In the genomic region with DNA sequence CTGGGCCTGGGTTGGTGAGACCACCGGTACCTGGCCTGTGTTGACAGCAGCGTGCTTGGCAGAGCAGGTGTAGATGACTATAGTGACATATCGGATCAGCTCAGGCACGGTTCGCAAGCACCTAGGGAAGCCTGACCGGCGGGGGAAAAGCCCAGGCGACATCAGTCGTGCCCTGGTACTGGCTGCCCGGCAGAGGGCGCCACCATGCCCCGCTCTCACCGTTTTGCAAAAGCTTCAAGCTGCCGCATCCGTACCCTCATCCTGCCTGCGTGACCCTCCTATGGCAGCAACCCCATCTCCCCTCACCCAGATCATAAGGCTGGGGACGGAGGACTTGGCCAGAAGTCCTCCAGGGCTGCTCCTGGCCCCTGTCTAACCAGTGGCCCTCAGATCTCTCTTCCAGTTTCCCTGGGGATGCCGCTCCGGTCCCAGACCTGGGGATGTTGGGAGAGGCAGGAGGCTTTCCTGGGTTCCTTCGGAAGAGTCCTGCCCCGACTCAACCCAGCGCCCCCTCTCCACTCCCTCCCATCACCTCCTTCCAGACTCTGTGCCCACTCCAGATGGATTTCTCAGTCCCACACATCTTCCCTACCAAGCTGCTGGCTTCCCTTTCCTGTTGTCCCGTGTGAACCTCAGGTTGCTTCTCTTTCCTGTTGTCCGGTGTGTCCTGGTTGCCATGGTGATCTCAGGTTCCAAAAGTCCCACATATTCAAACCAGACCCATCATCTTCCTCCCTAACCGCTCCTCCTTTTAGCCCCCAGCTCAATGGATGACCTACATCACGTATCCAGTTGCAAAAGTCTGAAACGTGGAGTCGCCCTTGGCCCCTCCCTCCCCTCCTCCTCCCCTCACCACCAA, we compare ENCODE assay signal across 1 cellular context.
A peak's percentile ranks its signal among the peaks of the same experiment; 100 is the strongest.
TF ChIP-seq lines count a peak whose summit lies in the region.

No MANE protein-coding gene starts in this region.

TF ChIP-seq in K562, 482 proteins besides CTCF, POLR2A, EP300 and RAD21 (continues in another document):
- no peak for TF ChIP-seq ZNF507 (tag; conservative IDR thresholded peaks at IDR 0.05)
- TF ChIP-seq HLTF (IDR thresholded peaks at IDR 0.05), result no peak
- TF ChIP-seq RFX1 (IDR thresholded peaks at IDR 0.05), result peak; percentile 69
- peak; percentile 82 for TF ChIP-seq CREM (IDR thresholded peaks at IDR 0.05; ENCODE audit: low read depth)
- no peak for TF ChIP-seq HNRNPK (IDR thresholded peaks at IDR 0.05; ENCODE audit: low read depth, low read length, poor library complexity, severe bottlenecking)
- TF ChIP-seq C11orf30 (IDR thresholded peaks at IDR 0.05; ENCODE audit: low read depth), result no peak
- TF ChIP-seq, protein P1, sequence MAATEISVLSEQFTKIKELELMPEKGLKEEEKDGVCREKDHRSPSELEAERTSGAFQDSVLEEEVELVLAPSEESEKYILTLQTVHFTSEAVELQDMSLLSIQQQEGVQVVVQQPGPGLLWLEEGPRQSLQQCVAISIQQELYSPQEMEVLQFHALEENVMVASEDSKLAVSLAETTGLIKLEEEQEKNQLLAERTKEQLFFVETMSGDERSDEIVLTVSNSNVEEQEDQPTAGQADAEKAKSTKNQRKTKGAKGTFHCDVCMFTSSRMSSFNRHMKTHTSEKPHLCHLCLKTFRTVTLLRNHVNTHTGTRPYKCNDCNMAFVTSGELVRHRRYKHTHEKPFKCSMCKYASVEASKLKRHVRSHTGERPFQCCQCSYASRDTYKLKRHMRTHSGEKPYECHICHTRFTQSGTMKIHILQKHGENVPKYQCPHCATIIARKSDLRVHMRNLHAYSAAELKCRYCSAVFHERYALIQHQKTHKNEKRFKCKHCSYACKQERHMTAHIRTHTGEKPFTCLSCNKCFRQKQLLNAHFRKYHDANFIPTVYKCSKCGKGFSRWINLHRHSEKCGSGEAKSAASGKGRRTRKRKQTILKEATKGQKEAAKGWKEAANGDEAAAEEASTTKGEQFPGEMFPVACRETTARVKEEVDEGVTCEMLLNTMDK (IDR thresholded peaks at IDR 0.05; ENCODE audit: borderline replicate concordance, insufficient read depth, low read depth, low read length, poor library complexity, severe bottlenecking), result peak; percentile 59
- TF ChIP-seq E2F1 (CRISPR knock-in tag; IDR thresholded peaks at IDR 0.05), result no peak
- TF ChIP-seq TAF1 (IDR thresholded peaks at IDR 0.05; ENCODE audit: control insufficient read depth, extremely low read depth, insufficient read depth, low read length, severe bottlenecking), result no peak
- no peak for TF ChIP-seq SMARCE1 (IDR thresholded peaks at IDR 0.05)
- TF ChIP-seq E2F6 (IDR thresholded peaks at IDR 0.05; ENCODE audit: borderline replicate concordance in 1 of 2, extremely low read depth in 1 of 2, insufficient read depth in 1 of 2, insufficient read length in 1 of 2, low read depth in 1 of 2, low read length in 1 of 2, poor library complexity in 1 of 2, severe bottlenecking in 1 of 2), result peak in 1 of 2 experiments; percentile 10
- TF ChIP-seq, protein P2, sequence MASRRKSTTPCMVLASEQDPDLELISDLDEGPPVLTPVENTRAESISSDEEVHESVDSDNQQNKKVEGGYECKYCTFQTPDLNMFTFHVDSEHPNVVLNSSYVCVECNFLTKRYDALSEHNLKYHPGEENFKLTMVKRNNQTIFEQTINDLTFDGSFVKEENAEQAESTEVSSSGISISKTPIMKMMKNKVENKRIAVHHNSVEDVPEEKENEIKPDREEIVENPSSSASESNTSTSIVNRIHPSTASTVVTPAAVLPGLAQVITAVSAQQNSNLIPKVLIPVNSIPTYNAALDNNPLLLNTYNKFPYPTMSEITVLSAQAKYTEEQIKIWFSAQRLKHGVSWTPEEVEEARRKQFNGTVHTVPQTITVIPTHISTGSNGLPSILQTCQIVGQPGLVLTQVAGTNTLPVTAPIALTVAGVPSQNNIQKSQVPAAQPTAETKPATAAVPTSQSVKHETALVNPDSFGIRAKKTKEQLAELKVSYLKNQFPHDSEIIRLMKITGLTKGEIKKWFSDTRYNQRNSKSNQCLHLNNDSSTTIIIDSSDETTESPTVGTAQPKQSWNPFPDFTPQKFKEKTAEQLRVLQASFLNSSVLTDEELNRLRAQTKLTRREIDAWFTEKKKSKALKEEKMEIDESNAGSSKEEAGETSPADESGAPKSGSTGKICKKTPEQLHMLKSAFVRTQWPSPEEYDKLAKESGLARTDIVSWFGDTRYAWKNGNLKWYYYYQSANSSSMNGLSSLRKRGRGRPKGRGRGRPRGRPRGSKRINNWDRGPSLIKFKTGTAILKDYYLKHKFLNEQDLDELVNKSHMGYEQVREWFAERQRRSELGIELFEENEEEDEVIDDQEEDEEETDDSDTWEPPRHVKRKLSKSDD (conservative IDR thresholded peaks at IDR 0.05; ENCODE audit: low read length), result no peak
- TF ChIP-seq CREB1 (IDR thresholded peaks at IDR 0.05), result no peak
- 0 out of 2 replicates have a peak, but pooled peaks have one; percentile 28 for TF ChIP-seq CREB1 (CRISPR knock-in tag; IDR thresholded peaks at IDR 0.05)
- TF ChIP-seq, protein P3, sequence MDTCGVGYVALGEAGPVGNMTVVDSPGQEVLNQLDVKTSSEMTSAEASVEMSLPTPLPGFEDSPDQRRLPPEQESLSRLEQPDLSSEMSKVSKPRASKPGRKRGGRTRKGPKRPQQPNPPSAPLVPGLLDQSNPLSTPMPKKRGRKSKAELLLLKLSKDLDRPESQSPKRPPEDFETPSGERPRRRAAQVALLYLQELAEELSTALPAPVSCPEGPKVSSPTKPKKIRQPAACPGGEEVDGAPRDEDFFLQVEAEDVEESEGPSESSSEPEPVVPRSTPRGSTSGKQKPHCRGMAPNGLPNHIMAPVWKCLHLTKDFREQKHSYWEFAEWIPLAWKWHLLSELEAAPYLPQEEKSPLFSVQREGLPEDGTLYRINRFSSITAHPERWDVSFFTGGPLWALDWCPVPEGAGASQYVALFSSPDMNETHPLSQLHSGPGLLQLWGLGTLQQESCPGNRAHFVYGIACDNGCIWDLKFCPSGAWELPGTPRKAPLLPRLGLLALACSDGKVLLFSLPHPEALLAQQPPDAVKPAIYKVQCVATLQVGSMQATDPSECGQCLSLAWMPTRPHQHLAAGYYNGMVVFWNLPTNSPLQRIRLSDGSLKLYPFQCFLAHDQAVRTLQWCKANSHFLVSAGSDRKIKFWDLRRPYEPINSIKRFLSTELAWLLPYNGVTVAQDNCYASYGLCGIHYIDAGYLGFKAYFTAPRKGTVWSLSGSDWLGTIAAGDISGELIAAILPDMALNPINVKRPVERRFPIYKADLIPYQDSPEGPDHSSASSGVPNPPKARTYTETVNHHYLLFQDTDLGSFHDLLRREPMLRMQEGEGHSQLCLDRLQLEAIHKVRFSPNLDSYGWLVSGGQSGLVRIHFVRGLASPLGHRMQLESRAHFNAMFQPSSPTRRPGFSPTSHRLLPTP (IDR thresholded peaks at IDR 0.05; ENCODE audit: borderline replicate concordance, extremely low read depth, insufficient read length), result no peak
- TF ChIP-seq PRPF4 (IDR thresholded peaks at IDR 0.05; ENCODE audit: insufficient read depth, low read depth, low read length, poor library complexity, severe bottlenecking), result no peak
- TF ChIP-seq PHB2 (IDR thresholded peaks at IDR 0.05; ENCODE audit: low read depth), result no peak
- 0 out of 2 replicates have a peak, but pooled peaks have one; percentile 28 for TF ChIP-seq CTBP1 (IDR thresholded peaks at IDR 0.05; ENCODE audit: borderline replicate concordance)
- no peak for TF ChIP-seq HNRNPLL (IDR thresholded peaks at IDR 0.05; ENCODE audit: low read depth, low read length, poor library complexity, severe bottlenecking)
- no peak for TF ChIP-seq IRF2 (CRISPR knock-in tag; IDR thresholded peaks at IDR 0.05)
- TF ChIP-seq BHLHE40 (IDR thresholded peaks at IDR 0.05; ENCODE audit: low read length), result 0 out of 2 replicates have a peak, but pooled peaks have one; percentile 7
- TF ChIP-seq RERE (CRISPR knock-in tag; IDR thresholded peaks at IDR 0.05; ENCODE audit: borderline replicate concordance), result no peak
- peak; percentile 28; the same call in 1 of the 2 replicates for TF ChIP-seq STAG1 (CRISPR knock-in tag; IDR thresholded peaks at IDR 0.05; ENCODE audit: borderline replicate concordance)
- TF ChIP-seq GTF2A2 (tag; IDR thresholded peaks at IDR 0.05), result no peak
- TF ChIP-seq ZBTB17 (CRISPR knock-in tag; IDR thresholded peaks at IDR 0.05), result no peak
- TF ChIP-seq ZBTB49 (CRISPR knock-in tag; IDR thresholded peaks at IDR 0.05; ENCODE audit: borderline replicate concordance), result no peak
- TF ChIP-seq HNRNPH1 (optimal IDR thresholded peaks at IDR 0.05; ENCODE audit: low read depth, low read length), result no peak
- TF ChIP-seq CBX1 (IDR thresholded peaks at IDR 0.05; ENCODE audit: low read depth), result no peak
- peak; percentile 47; the same call in 1 of the 2 replicates for TF ChIP-seq SMC3 (conservative IDR thresholded peaks at IDR 0.05; ENCODE audit: insufficient read depth, low read depth, low read length)
- no peak for TF ChIP-seq TEAD4 (IDR thresholded peaks at IDR 0.05; ENCODE audit: low read length)
- no peak for TF ChIP-seq TEAD4 (CRISPR knock-in tag; IDR thresholded peaks at IDR 0.05; ENCODE audit: borderline replicate concordance)
- TF ChIP-seq ZNF57 (CRISPR knock-in tag; IDR thresholded peaks at IDR 0.05), result no peak
- no peak for TF ChIP-seq ATF1 (CRISPR knock-in tag; IDR thresholded peaks at IDR 0.05)
- peak; percentile 66 for TF ChIP-seq ATF1 (tag; IDR thresholded peaks at IDR 0.05)
